Comparison of ENCODE assay signal across 9 cellular contexts in the genomic region with DNA sequence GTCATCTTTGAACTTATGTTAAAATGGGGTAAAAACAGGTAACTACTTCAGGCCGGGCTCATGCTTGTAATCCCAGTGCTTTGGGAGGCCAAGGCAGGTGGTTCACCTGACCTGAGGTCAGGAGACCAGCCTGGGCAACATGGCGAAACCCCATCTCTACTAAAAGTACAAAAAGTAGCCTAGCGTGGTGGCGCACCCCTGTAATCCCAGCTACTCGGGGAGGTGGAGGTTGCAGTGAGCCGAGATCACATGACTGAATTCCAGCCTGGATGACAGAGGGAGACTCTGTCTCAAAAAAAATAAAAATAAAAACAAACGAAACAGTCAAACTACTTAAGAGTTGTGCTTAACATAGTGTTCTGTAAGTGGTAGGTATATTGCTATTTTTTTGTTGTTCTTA. TPM values are rescaled to one million over a fixed set of nuclear protein-coding genes. Genes with fewer than 3 reads are reported as not detected.
DNase-seq lines count a peak whose midpoint lies in the region; ATAC-seq and TF ChIP-seq lines count a peak whose summit lies in the region.
"Had no signal": no experiment of that assay in that cellular context is flagged by ENCODE, and none has a peak within 500 bp of the region (broad histone marks: within the 10 kb centered on the region; RNA-seq: fewer than 3 reads in every experiment).

No MANE protein-coding gene starts in this region.

- H3K27me3 Mint-ChIP-seq in HFFc6 (ENCODE audit: insufficient read depth), result peaks cover 13% of the 10 kb centered on the region
- H3K27me3 Mint-ChIP-seq in activated T-helper 17 cell treated with anti-CD3 and anti-CD28 coated beads, Interleukin-2, amount 50 U/mL, for 72 hours, result no peaks in the 10 kb centered on the region

- H3K36me3 Mint-ChIP-seq in HFFc6 (ENCODE audit: low read depth), result peaks cover 41% of the 10 kb centered on the region
- H3K36me3 Mint-ChIP-seq in activated T-helper 17 cell treated with anti-CD3 and anti-CD28 coated beads, Interleukin-2, amount 50 U/mL, for 72 hours (ENCODE audit: low read depth), result peaks cover 83% of the 10 kb centered on the region

- in situ Hi-C loops in ACHN (cut with HindIII; ENCODE audit: low pct_ligation_motif_present, low pct_unique_long_range_greater_than_20kb, low sequenced_read_pairs), result no loop called here

- no peak for DNase-seq in HFFc6
- DNase-seq in spleen, result no peak
- DNase-seq in ACHN, result no peak
- no peak for DNase-seq in SKM-1 (lab: John Stamatoyannopoulos, UW; ENCODE audit: unreplicated experiment)
- DNase-seq in foreskin keratinocyte, result no peak
- no peak for DNase-seq in NOMO-1 treated with DMSO at 0.1 percent for 48 hours (lab: John Stamatoyannopoulos, UW; ENCODE audit: unreplicated experiment)
- DNase-seq: SIG-M5 had no signal

- peaks cover 5% of the 10 kb centered on the region; the same call in 1 of the 2 replicates for H3K9me3 Mint-ChIP-seq in HFFc6
- no peaks in the 10 kb centered on the region for H3K9me3 Mint-ChIP-seq in activated T-helper 17 cell treated with anti-CD3 and anti-CD28 coated beads, Interleukin-2, amount 50 U/mL, for 72 hours

- ATAC-seq in activated T-helper 17 cell treated with anti-CD3 and anti-CD28 coated beads, Interleukin-2, amount 50 U/mL, for 72 hours (replicated peaks), result no peak
- no peak for ATAC-seq in foreskin keratinocyte

- TF ChIP-seq CTCF in HFFc6 (IDR thresholded peaks at IDR 0.05), result no peak
- TF ChIP-seq CTCF in spleen (IDR thresholded peaks at IDR 0.05 in 8 of 11, conservative IDR thresholded peaks at IDR 0.05 in 3 of 11), result no peak
- no peak for TF ChIP-seq CTCF in foreskin keratinocyte (conservative IDR thresholded peaks at IDR 0.05)

- peaks cover 23% of the 10 kb centered on the region for H3K36me3 ChIP-seq in iPS-18a (ENCODE audit: control insufficient read depth, low read depth, low read length)
- H3K36me3 ChIP-seq in spleen, result peaks cover 0 to 44% (median 28%) of the 10 kb centered on the region in 6 donors

- H3K9me3 ChIP-seq in iPS-18a (ENCODE audit: control insufficient read depth, low read depth, low read length) (peaks cover 7% of the 10 kb centered on the region), spleen (no peaks in the 10 kb centered on the region)

- intact Hi-C loops in spleen (cut with DNase I; ENCODE audit: low total_unique reads), result no loop called here

- H3K27ac ChIP-seq in iPS-18a (ENCODE audit: low read length) (no peak overlapping the region), spleen (peak overlapping the region in 7 of 8 donors; percentile 99 to 100 (median 100)), foreskin keratinocyte (no peak overlapping the region)

- H3K4me1 ChIP-seq in iPS-18a (ENCODE audit: control insufficient read depth, low read depth, low read length) (peaks cover 4% of the 10 kb centered on the region), spleen (peaks cover 50 to 68% (median 56%) of the 10 kb centered on the region in 6 donors), foreskin keratinocyte (peaks cover 22% of the 10 kb centered on the region)

- peak overlapping the region; percentile 95 for H3K4me3 Mint-ChIP-seq in HFFc6
- peak overlapping the region; percentile 95 for H3K4me3 Mint-ChIP-seq in activated T-helper 17 cell treated with anti-CD3 and anti-CD28 coated beads, Interleukin-2, amount 50 U/mL, for 72 hours

- TF ChIP-seq POLR2A in spleen (IDR thresholded peaks at IDR 0.05), result no peak

- H3K27ac Mint-ChIP-seq in HFFc6, result peak overlapping the region; percentile 100
- peak overlapping the region; percentile 100 for H3K27ac Mint-ChIP-seq in activated T-helper 17 cell treated with anti-CD3 and anti-CD28 coated beads, Interleukin-2, amount 50 U/mL, for 72 hours

- H3K9ac ChIP-seq in iPS-18a (ENCODE audit: low read length), result peak overlapping the region; percentile 99

- WGBS in spleen, 5 donors, result 22 to 52% (median 36%) methylated on average over 7 of the region's 7 CpGs

- H3K4me3 ChIP-seq in iPS-18a (ENCODE audit: low read length) (peak overlapping the region; percentile 82), spleen (peak overlapping the region; percentile 51 to 96 (median 80))

- H3K27me3 ChIP-seq in iPS-18a (ENCODE audit: control insufficient read depth, insufficient read depth, low read length) (no peaks in the 10 kb centered on the region), spleen (replicated peaks in 1 of 7) (no peaks in the 10 kb centered on the region), foreskin keratinocyte (no peaks in the 10 kb centered on the region)

- peaks cover 43% of the 10 kb centered on the region for H3K4me1 Mint-ChIP-seq in HFFc6 (ENCODE audit: low read depth)
- peaks cover 6% of the 10 kb centered on the region for H3K4me1 Mint-ChIP-seq in activated T-helper 17 cell treated with anti-CD3 and anti-CD28 coated beads, Interleukin-2, amount 50 U/mL, for 72 hours

RNA-seq across cellular contexts. Expression of a gene that starts 2.5 kb away (rescaled TPM):
- 100 to 1,000 TPM; 186 to 228 (median 213) TPM for total RNA-seq in HFFc6 (2021; fragmentation: NEBNext Ultra II Directional; extraction: Animal tissue kit (Norgen Biotek cat#: 25700))
- total RNA-seq in activated T-helper 17 cell treated with anti-CD3 and anti-CD28 coated beads, Interleukin-2, amount 50 U/mL, for 72 hours, result 100 to 1,000 TPM; 226 to 303 TPM
- total RNA-seq in spleen, result 100 to 1,000 TPM; 248 to 448 (median 360) TPM
- 10 to 100 TPM; 43.8 to 76.0 (median 61.2) TPM for polyA plus RNA-seq in spleen
- total RNA-seq in foreskin keratinocyte, result 116 and 135 TPM in 2 replicates
- 30.0 and 36.8 TPM in 2 replicates for polyA plus RNA-seq in foreskin keratinocyte

Comparison
In these comparisons a context has a peak if more than half of its experiments do, and no peak if none do; other contexts are left out.
1. H3K27ac ChIP-seq: peak in spleen (7 of 8); none in iPS-18a (single experiment) and foreskin keratinocyte (single experiment).